10 cellular contexts compared by ENCODE assay signal in the genomic region with DNA sequence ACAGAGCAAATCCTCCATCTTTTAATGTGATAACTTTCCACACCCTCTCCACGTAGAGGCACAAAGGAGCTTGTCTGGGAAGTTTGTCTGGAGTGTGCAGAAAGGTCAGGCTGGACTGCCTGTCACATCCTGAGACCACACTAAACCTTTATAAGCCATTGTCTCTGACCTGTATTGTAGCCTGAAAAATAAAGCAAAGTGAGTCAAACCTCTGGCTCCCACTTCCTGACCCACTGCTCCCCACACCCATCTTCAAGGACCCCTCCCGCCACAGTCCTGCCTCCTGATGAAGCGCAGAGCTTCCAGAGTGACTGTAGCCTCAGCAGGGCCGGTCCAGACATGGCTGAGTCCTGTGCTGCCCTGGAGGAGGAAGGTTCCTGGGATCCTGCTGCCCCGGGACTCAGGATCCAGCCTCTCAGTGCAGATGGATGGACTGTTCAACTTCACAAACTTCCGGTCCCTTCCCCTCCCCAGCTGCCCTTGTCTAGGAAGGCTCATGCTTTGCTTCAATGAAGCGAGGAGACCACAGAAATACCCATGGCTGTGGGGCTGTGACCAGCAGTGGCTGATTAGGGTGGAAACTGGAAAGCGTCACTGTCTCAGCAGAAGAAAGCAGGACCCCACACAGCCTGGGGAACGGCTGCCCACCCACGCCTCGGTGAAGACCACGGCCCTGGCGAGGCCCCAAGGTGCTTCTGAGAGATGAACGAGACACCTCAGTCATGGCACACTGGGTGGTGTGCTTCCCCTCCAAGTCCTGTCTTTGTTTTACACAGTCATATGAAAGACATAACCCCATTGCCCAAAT. TPM values are rescaled to one million over a fixed set of nuclear protein-coding genes. Genes with fewer than 3 reads are reported as not detected.
DNase-seq lines count a peak whose midpoint lies in the region; ATAC-seq and TF ChIP-seq lines count a peak whose summit lies in the region.
"Had no signal": no experiment of that assay in that cellular context is flagged by ENCODE, and none has a peak within 500 bp of the region (broad histone marks: within the 10 kb centered on the region; RNA-seq: fewer than 3 reads in every experiment).

No MANE protein-coding gene starts in this region.

- CTCF ChIA-PET in MCF 10A (lab: Yijun Ruan, JAX) = interaction anchor here (0.6 to 1.1 kb wide), 2 partner anchors 8 to 34 kb away, joined by 3 to 4 read pairs; no protein-coding TSS in a partner anchor

- no peak overlapping the region for H3K27ac ChIP-seq in breast epithelium

- H3K4me1 Mint-ChIP-seq in MCF 10A (ENCODE audit: insufficient read depth, unreplicated experiment) (peaks cover 30% of the 10 kb centered on the region), IgD-negative memory B cell (peaks cover 8 to 20% (median 18%) of the 10 kb centered on the region in 3 donors), progenitor cell of endocrine pancreas (ENCODE audit: low read depth) (no peaks in the 10 kb centered on the region)

- H3K9me3 ChIP-seq in breast epithelium = no peaks in the 10 kb centered on the region

- no peak for TF ChIP-seq POLR2A in breast epithelium (IDR thresholded peaks at IDR 0.05)

- BruUV-seq in MCF 10A (replicated peaks; lab: Mats Ljungman, UMichigan) = TSS peak; percentile 19

- H3K9me3 Mint-ChIP-seq in MCF 10A (ENCODE audit: unreplicated experiment) (no peaks in the 10 kb centered on the region), IgD-negative memory B cell (no peaks in the 10 kb centered on the region), progenitor cell of endocrine pancreas (ENCODE audit: low read depth) (no peaks in the 10 kb centered on the region)

- no peak overlapping the region for H3K4me3 ChIP-seq in breast epithelium

- H3K36me3 Mint-ChIP-seq in MCF 10A (ENCODE audit: insufficient read depth, unreplicated experiment) (peaks cover 60% of the 10 kb centered on the region), IgD-negative memory B cell (peaks cover 6% of the 10 kb centered on the region), progenitor cell of endocrine pancreas (ENCODE audit: insufficient read depth) (peaks cover 21% of the 10 kb centered on the region)

- intact Hi-C loops in MCF 10A (cut with micrococcal nuclease) = no loop called here
- intact Hi-C loops in breast epithelium (cut with DNase I; ENCODE audit: low total_unique reads) = no loop called here

- no peaks in the 10 kb centered on the region for H3K27me3 ChIP-seq in breast epithelium

- POLR2A ChIA-PET in MCF 10A (lab: Yijun Ruan, JAX) = no interaction called here

- no peak for TF ChIP-seq CTCF in MCF 10A (IDR thresholded peaks at IDR 0.05; ENCODE audit: unreplicated experiment)
- TF ChIP-seq CTCF in breast epithelium (IDR thresholded peaks at IDR 0.05) = no peak
- no peak for TF ChIP-seq CTCF in progenitor cell of endocrine pancreas (IDR thresholded peaks at IDR 0.05; ENCODE audit: unreplicated experiment)

- no peak overlapping the region for H3K4me3 Mint-ChIP-seq in MCF 10A (ENCODE audit: unreplicated experiment)
- peak overlapping the region in 2 of 4 donors; percentile 41 to 65 for H3K4me3 Mint-ChIP-seq in IgD-negative memory B cell
- no peak overlapping the region for H3K4me3 Mint-ChIP-seq in progenitor cell of endocrine pancreas (ENCODE audit: low read depth)

- H3K27me3 Mint-ChIP-seq in MCF 10A (ENCODE audit: insufficient read depth, unreplicated experiment) (no peaks in the 10 kb centered on the region), IgD-negative memory B cell (no peaks in the 10 kb centered on the region), progenitor cell of endocrine pancreas (no peaks in the 10 kb centered on the region)

- DNase-seq in MCF 10A (ENCODE audit: unreplicated experiment) (no peak), breast epithelium (ENCODE audit: low spot score in 2 of 2) (no peak), progenitor cell of endocrine pancreas (ENCODE audit: low spot score, unreplicated experiment) (no peak), NK-92 (lab: John Stamatoyannopoulos, UW; ENCODE audit: unreplicated experiment) (no peak), NCI-H1105 (lab: John Stamatoyannopoulos, UW) (no peak), H4 (ENCODE audit: low spot score) (no peak)
- DNase-seq: activated naive CD4-positive, alpha-beta T cell treated with anti-CD3 and anti-CD28 coated beads, Interleukin-2, amount 50 U/mL, for 16 hours; NCI-H1105 treated with DMSO at 0.1 percent for 48 hours had no signal

- H3K4me1 ChIP-seq in breast epithelium = no peaks in the 10 kb centered on the region

- peak; percentile 90 for ATAC-seq in HG02610 (IDR thresholded peaks at IDR 0.05; ENCODE audit: unreplicated experiment)

- H3K36me3 ChIP-seq in breast epithelium = peaks cover 8% of the 10 kb centered on the region

- H3K27ac Mint-ChIP-seq in MCF 10A (ENCODE audit: low read depth, unreplicated experiment) (peak overlapping the region; percentile 22), IgD-negative memory B cell (peak overlapping the region in 2 of 3 donors; percentile 75 to 84), progenitor cell of endocrine pancreas (peak overlapping the region; percentile 29)

RNA-seq across cellular contexts. Expression of gene CLEC18B, which starts 30.9 kb away (rescaled TPM):
- total RNA-seq in MCF 10A (2022) = 0.89 TPM in 1 of 2 replicates, not detected in the other
- total RNA-seq in breast epithelium = 1 to 10 TPM in 1 of 3 donors, under 1 TPM in 1, not detected in 1; 0.16 to 1.6 TPM
- not detected for polyA plus RNA-seq in IgD-negative memory B cell
- total RNA-seq in progenitor cell of endocrine pancreas = 3.0 and 3.5 TPM in 2 replicates
- total RNA-seq in H4 (2014; rRNA removed; shearing (Covaris generic)) = 0.02 and 2.0 TPM in 2 replicates

Comparison
In these comparisons a context has a peak if more than half of its experiments do, and no peak if none do; other contexts are left out.
1. H3K27ac Mint-ChIP-seq: peak in every context shown above with its lines; median percentile 80 in IgD-negative memory B cell; 29 in progenitor cell of endocrine pancreas; 22 in MCF 10A.